ENCODE assay signal across 27 cellular contexts in the genomic region with DNA sequence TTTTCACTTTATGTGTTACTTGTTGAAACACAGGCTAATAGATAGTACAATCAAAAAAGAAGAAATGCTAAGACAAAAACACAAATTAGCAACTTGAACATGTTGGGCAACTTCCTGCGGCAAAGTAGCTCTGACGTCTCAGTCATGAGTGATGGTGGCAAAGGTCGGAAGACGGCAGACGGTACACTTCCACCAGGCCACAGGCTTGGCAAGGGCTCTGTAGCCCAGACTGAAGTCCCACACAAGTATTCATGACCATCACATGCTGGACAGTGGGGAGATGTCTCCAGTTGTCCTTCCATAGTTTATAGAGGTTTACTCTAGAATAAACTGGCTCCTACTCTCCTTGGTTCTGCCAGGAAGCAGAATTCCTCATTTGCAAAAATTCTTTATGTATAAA.
"Had no signal": no experiment of that assay in that cellular context is flagged by ENCODE, and none has a peak within 500 bp of the region (broad histone marks: within the 10 kb centered on the region; RNA-seq: fewer than 3 reads in every experiment).

No MANE protein-coding gene starts in this region.

- H3K4me3 ChIP-seq: adrenal gland, body of pancreas, cardiac muscle cell, left ventricle myocardium inferior, spleen, suprapubic skin, tibial artery had no signal

- H3K9me3 ChIP-seq: adrenal gland, body of pancreas, suprapubic skin, tibial artery had no signal

- H3K27me3 ChIP-seq: adrenal gland, body of pancreas, cardiac muscle cell, spleen, suprapubic skin, tibial artery had no signal

- H3K36me3 ChIP-seq: adrenal gland, cardiac muscle cell, left ventricle myocardium inferior, spleen, suprapubic skin, tibial artery had no signal

- ATAC-seq: activated CD4-positive, CD25-positive, alpha-beta regulatory T cell treated with anti-CD3 and anti-CD28 coated beads, Interleukin-2, amount 50 U/mL, for 24 hours; body of pancreas; effector memory CD8-positive, alpha-beta T cell; natural killer cell treated with Interleukin-12 subunit alpha and Interleukin-12 subunit beta and Interleukin-15 and Interleukin-18, amount 100 ng/mL, for 72 hours; right cardiac atrium had no signal

- H3K27ac ChIP-seq: adrenal gland, body of pancreas, cardiac muscle cell, left ventricle myocardium inferior, spleen, suprapubic skin, tibial artery, VCaP had no signal

- H3K4me1 ChIP-seq: adrenal gland, body of pancreas, left ventricle myocardium inferior, spleen, suprapubic skin had no signal

- DNase-seq: activated CD4-positive, alpha-beta memory T cell treated with anti-CD3 and anti-CD28 coated beads for 36 hours; activated CD4-positive, alpha-beta T cell treated with anti-CD3 and anti-CD28 coated beads, Interleukin-2, amount 10 ng/mL, durations not matched to agents 24 days and 14 days; activated CD8-positive, alpha-beta memory T cell treated with anti-CD3 and anti-CD28 coated beads, Interleukin-2, amount 50 U/mL, for 4 hours; activated effector memory CD4-positive, alpha-beta T cell treated with anti-CD3 and anti-CD28 coated beads, Interleukin-2, amount 50 U/mL, for 16 hours; activated naive CD4-positive, alpha-beta T cell treated with anti-CD3 and anti-CD28 coated beads for 36 hours; activated naive CD8-positive, alpha-beta T cell treated with anti-CD3 and anti-CD28 coated beads for 36 hours; activated T-cell treated with anti-CD3 and anti-CD28 coated beads, Interleukin-2, amount 50 U/mL, for 1 hour; adrenal gland; aorta; body of pancreas; cerebellar nuclear complex; cortex of kidney; effector memory CD8-positive, alpha-beta T cell; erythroblast; kidney glomerular epithelial cell; left ventricle myocardium inferior; midbrain; right cardiac atrium; spleen; stimulated activated naive CD4-positive, alpha-beta T cell; T-helper 1 cell; tibial artery had no signal
